In genomic region chr21:26441081-26441610, GRCh38 we compare ENCODE assay signal across 17 cellular contexts.
"Had no signal": no experiment of that assay in that cellular context is flagged by ENCODE, and none has a peak within 500 bp of the region (broad histone marks: within the 10 kb centered on the region; RNA-seq: fewer than 3 reads in every experiment).

No MANE protein-coding gene starts in this region.

- H3K27ac Mint-ChIP-seq: activated CD4-positive, alpha-beta memory T cell treated with anti-CD3 and anti-CD28 coated beads for 36 hours; activated naive CD8-positive, alpha-beta T cell treated with anti-CD3 and anti-CD28 coated beads for 36 hours; dendritic cell treated with granulocyte-macrophage colony-stimulating factor and Interleukin-4, amounts not matched to agents 40 ng/mL and 50 ng/mL, for 4 days; naive thymus-derived CD8-positive, alpha-beta T cell; stimulated activated memory B cell treated with anti-CD40 and anti-IgM and Interleukin-4, amounts not matched to agents 10 μg/mL and 1 μg/mL and 100 μg/mL, for 72 hours had no signal

- H3K4me1 ChIP-seq: thyroid gland had no signal

- FAIRE-seq: urothelium cell line had no signal

- H3K4me3 ChIP-seq: lung, thyroid gland had no signal

- H3K9me3 ChIP-seq: thyroid gland had no signal

- H3K27ac ChIP-seq: epithelial cell of prostate, thyroid gland, VCaP had no signal

- H3K4me3 Mint-ChIP-seq: activated CD4-positive, alpha-beta memory T cell treated with anti-CD3 and anti-CD28 coated beads for 36 hours; activated naive CD8-positive, alpha-beta T cell treated with anti-CD3 and anti-CD28 coated beads for 36 hours; activated T-cell treated with anti-CD3 and anti-CD28 coated beads, Interleukin-2, amount 50 U/mL, for 4 hours; dendritic cell treated with granulocyte-macrophage colony-stimulating factor and Interleukin-4, amounts not matched to agents 40 ng/mL and 50 ng/mL, for 4 days; naive thymus-derived CD8-positive, alpha-beta T cell; stimulated activated memory B cell treated with anti-CD40 and anti-IgM and Interleukin-4, amounts not matched to agents 10 μg/mL and 1 μg/mL and 100 μg/mL, for 72 hours had no signal

- H3K9me3 Mint-ChIP-seq: activated CD4-positive, alpha-beta memory T cell treated with anti-CD3 and anti-CD28 coated beads for 36 hours; activated naive CD8-positive, alpha-beta T cell treated with anti-CD3 and anti-CD28 coated beads for 36 hours; activated T-cell treated with anti-CD3 and anti-CD28 coated beads, Interleukin-2, amount 50 U/mL, for 4 hours; dendritic cell treated with granulocyte-macrophage colony-stimulating factor and Interleukin-4, amounts not matched to agents 40 ng/mL and 50 ng/mL, for 4 days; stimulated activated memory B cell treated with anti-CD40 and anti-IgM and Interleukin-4, amounts not matched to agents 10 μg/mL and 1 μg/mL and 100 μg/mL, for 72 hours had no signal

- H3K36me3 Mint-ChIP-seq: activated CD4-positive, alpha-beta memory T cell treated with anti-CD3 and anti-CD28 coated beads for 36 hours; activated naive CD8-positive, alpha-beta T cell treated with anti-CD3 and anti-CD28 coated beads for 36 hours; naive thymus-derived CD8-positive, alpha-beta T cell; stimulated activated memory B cell treated with anti-CD40 and anti-IgM and Interleukin-4, amounts not matched to agents 10 μg/mL and 1 μg/mL and 100 μg/mL, for 72 hours had no signal

- H3K36me3 ChIP-seq: thyroid gland had no signal

- DNase-seq: activated CD4-positive, alpha-beta memory T cell treated with anti-CD3 and anti-CD28 coated beads for 36 hours; activated gamma-delta T cell; activated naive CD8-positive, alpha-beta T cell treated with anti-CD3 and anti-CD28 coated beads for 36 hours; activated T-cell treated with anti-CD3 and anti-CD28 coated beads, Interleukin-2, amount 50 U/mL, for 4 hours; amygdala; effector memory CD4-positive, alpha-beta T cell; naive thymus-derived CD8-positive, alpha-beta T cell; nucleus accumbens; posterior cingulate gyrus; retina; thyroid gland had no signal

- ATAC-seq: activated T-cell treated with anti-CD3 and anti-CD28 coated beads, Interleukin-2, amount 50 U/mL, for 4 hours; naive thymus-derived CD8-positive, alpha-beta T cell; stimulated activated memory B cell treated with anti-CD40 and anti-IgM and Interleukin-4, amounts not matched to agents 10 μg/mL and 1 μg/mL and 100 μg/mL, for 72 hours had no signal

- H3K4me1 Mint-ChIP-seq: activated naive CD8-positive, alpha-beta T cell treated with anti-CD3 and anti-CD28 coated beads for 36 hours; naive thymus-derived CD8-positive, alpha-beta T cell; stimulated activated memory B cell treated with anti-CD40 and anti-IgM and Interleukin-4, amounts not matched to agents 10 μg/mL and 1 μg/mL and 100 μg/mL, for 72 hours had no signal

- H3K27me3 ChIP-seq: thyroid gland had no signal

- H3K27me3 Mint-ChIP-seq: activated CD4-positive, alpha-beta memory T cell treated with anti-CD3 and anti-CD28 coated beads for 36 hours; dendritic cell treated with granulocyte-macrophage colony-stimulating factor and Interleukin-4, amounts not matched to agents 40 ng/mL and 50 ng/mL, for 4 days; stimulated activated memory B cell treated with anti-CD40 and anti-IgM and Interleukin-4, amounts not matched to agents 10 μg/mL and 1 μg/mL and 100 μg/mL, for 72 hours had no signal
